18 cellular contexts compared by ENCODE assay signal in the genomic region with DNA sequence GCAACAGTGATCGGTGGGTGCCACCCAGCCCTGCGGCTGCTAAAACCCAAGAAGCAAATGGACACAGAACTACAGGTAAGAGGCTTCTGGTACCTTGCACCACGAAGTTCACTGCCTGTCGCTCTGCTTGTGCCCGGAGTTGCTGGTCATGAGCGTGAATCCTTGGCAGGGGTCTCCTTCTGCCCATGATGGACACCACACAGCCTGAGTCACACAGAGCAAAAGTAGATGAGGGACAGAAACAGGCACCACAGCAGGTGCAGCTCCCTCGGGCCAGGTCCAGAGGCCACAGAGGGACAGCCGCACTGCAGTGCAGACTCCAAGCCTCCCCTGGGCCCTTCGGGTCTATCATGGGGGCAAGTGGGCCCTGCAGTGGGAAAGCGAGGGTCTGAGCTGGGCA. TPM values are rescaled to one million over a fixed set of nuclear protein-coding genes. Genes with fewer than 3 reads are reported as not detected.
"Had no signal": no experiment of that assay in that cellular context is flagged by ENCODE, and none has a peak within 500 bp of the region (broad histone marks: within the 10 kb centered on the region; RNA-seq: fewer than 3 reads in every experiment).

No MANE protein-coding gene starts in this region.

- H3K27me3 Mint-ChIP-seq: activated CD4-positive, alpha-beta T cell treated with anti-CD3 and anti-CD28 coated beads, Interleukin-2, amount 10 ng/mL, durations not matched to agents 7 days and 5 days; activated naive CD4-positive, alpha-beta T cell treated with anti-CD3 and anti-CD28 coated beads, Interleukin-2, amount 50 U/mL, for 24 hours; T-cell had no signal

- H3K27ac Mint-ChIP-seq: activated CD4-positive, alpha-beta T cell treated with anti-CD3 and anti-CD28 coated beads, Interleukin-2, amount 10 ng/mL, durations not matched to agents 7 days and 5 days; activated naive CD4-positive, alpha-beta T cell treated with anti-CD3 and anti-CD28 coated beads, Interleukin-2, amount 50 U/mL, for 24 hours; dendritic cell treated with granulocyte-macrophage colony-stimulating factor and Interleukin-4, amounts not matched to agents 40 ng/mL and 50 ng/mL, for 4 days; nephron progenitor cell; progenitor cell of endocrine pancreas; stimulated activated memory B cell treated with anti-CD40 and anti-IgM and Interleukin-4, amounts not matched to agents 10 μg/mL and 1 μg/mL and 100 μg/mL, for 72 hours; T-cell had no signal

- H3K36me3 ChIP-seq: adrenal gland, breast epithelium, esophagus muscularis mucosa, lower lobe of right lung had no signal

- H3K4me3 ChIP-seq: adrenal gland, breast epithelium, esophagus muscularis mucosa, lower lobe of right lung, smooth muscle cell had no signal

- H3K27me3 ChIP-seq: adrenal gland, breast epithelium, esophagus muscularis mucosa had no signal

- H3K27ac ChIP-seq: adrenal gland, breast epithelium, esophagus muscularis mucosa, lower lobe of right lung had no signal

- H3K36me3 Mint-ChIP-seq: activated naive CD4-positive, alpha-beta T cell treated with anti-CD3 and anti-CD28 coated beads, Interleukin-2, amount 50 U/mL, for 24 hours; stimulated activated memory B cell treated with anti-CD40 and anti-IgM and Interleukin-4, amounts not matched to agents 10 μg/mL and 1 μg/mL and 100 μg/mL, for 72 hours; T-cell had no signal

- DNase-seq: activated CD4-positive, alpha-beta T cell treated with anti-CD3 and anti-CD28 coated beads, Interleukin-2, amount 10 ng/mL, durations not matched to agents 7 days and 5 days; cerebellar nuclear complex; effector CD8-positive, alpha-beta T cell; lower lobe of right lung; nephron progenitor cell; nucleus accumbens; right cardiac atrium; stimulated activated CD4-positive, alpha-beta T cell treated with anti-CD3 and anti-CD28 coated beads, Interleukin-4, amount 100 ng/mL, for 24 hours had no signal

- H3K4me3 Mint-ChIP-seq: activated CD4-positive, alpha-beta T cell treated with anti-CD3 and anti-CD28 coated beads, Interleukin-2, amount 10 ng/mL, durations not matched to agents 7 days and 5 days; activated naive CD4-positive, alpha-beta T cell treated with anti-CD3 and anti-CD28 coated beads, Interleukin-2, amount 50 U/mL, for 24 hours; dendritic cell treated with granulocyte-macrophage colony-stimulating factor and Interleukin-4, amounts not matched to agents 40 ng/mL and 50 ng/mL, for 4 days; nephron progenitor cell; stimulated activated memory B cell treated with anti-CD40 and anti-IgM and Interleukin-4, amounts not matched to agents 10 μg/mL and 1 μg/mL and 100 μg/mL, for 72 hours; T-cell had no signal

- H3K4me1 ChIP-seq: adrenal gland, breast epithelium, esophagus muscularis mucosa, lower lobe of right lung had no signal

- H3K4me1 Mint-ChIP-seq: activated CD4-positive, alpha-beta T cell treated with anti-CD3 and anti-CD28 coated beads, Interleukin-2, amount 10 ng/mL, durations not matched to agents 7 days and 5 days; activated naive CD4-positive, alpha-beta T cell treated with anti-CD3 and anti-CD28 coated beads, Interleukin-2, amount 50 U/mL, for 24 hours; stimulated activated memory B cell treated with anti-CD40 and anti-IgM and Interleukin-4, amounts not matched to agents 10 μg/mL and 1 μg/mL and 100 μg/mL, for 72 hours; T-cell had no signal

- H3K9me3 Mint-ChIP-seq: activated CD4-positive, alpha-beta T cell treated with anti-CD3 and anti-CD28 coated beads, Interleukin-2, amount 10 ng/mL, durations not matched to agents 7 days and 5 days; activated naive CD4-positive, alpha-beta T cell treated with anti-CD3 and anti-CD28 coated beads, Interleukin-2, amount 50 U/mL, for 24 hours; dendritic cell treated with granulocyte-macrophage colony-stimulating factor and Interleukin-4, amounts not matched to agents 40 ng/mL and 50 ng/mL, for 4 days; nephron progenitor cell; stimulated activated memory B cell treated with anti-CD40 and anti-IgM and Interleukin-4, amounts not matched to agents 10 μg/mL and 1 μg/mL and 100 μg/mL, for 72 hours; T-cell had no signal

- H3K9me3 ChIP-seq: adrenal gland, breast epithelium, esophagus muscularis mucosa, lower lobe of right lung had no signal

RNA-seq across cellular contexts. Expression of gene NAT8L, which starts 22.4 kb away (rescaled TPM):
- total RNA-seq: glomerular endothelial cell, smooth muscle cell had no signal
- polyA plus RNA-seq: smooth muscle cell had no signal
